Comparison of ENCODE assay signal across 23 cellular contexts in the genomic region with DNA sequence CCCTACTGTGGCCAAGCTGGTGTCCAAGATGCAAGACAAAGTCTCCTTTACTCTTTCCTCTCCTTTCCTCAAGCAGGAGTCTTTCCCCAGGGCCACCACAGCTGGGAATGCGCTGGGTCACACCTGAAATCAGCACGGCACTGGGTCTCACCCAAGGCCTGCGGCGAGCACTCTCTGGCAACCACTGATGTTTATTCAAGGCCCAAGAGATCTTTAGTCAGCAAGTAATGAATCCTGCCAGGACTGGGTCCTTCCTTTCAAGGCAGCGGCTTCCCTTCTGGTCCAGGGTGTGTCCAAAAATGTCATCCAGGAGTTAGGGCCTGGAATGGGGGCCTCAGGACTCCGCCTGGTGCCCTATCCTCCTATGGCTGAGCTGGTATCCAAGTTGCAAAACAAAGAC. TPM values are rescaled to one million over a fixed set of nuclear protein-coding genes. Genes with fewer than 3 reads are reported as not detected.
"Had no signal": no experiment of that assay in that cellular context is flagged by ENCODE, and none has a peak within 500 bp of the region (broad histone marks: within the 10 kb centered on the region; RNA-seq: fewer than 3 reads in every experiment).

No MANE protein-coding gene starts in this region.

- H3K27ac Mint-ChIP-seq: activated naive CD4-positive, alpha-beta T cell treated with anti-CD3 and anti-CD28 coated beads, Interleukin-2, amount 50 U/mL, for 72 hours; activated T-cell treated with anti-CD3 and anti-CD28 coated beads, Interleukin-2, amount 50 U/mL, for 72 hours; natural killer cell; progenitor cell of endocrine pancreas had no signal

- H3K36me3 ChIP-seq: adrenal gland, cardiac muscle cell, heart right ventricle, thoracic aorta, WERI-Rb-1 had no signal

- H3K36me3 Mint-ChIP-seq: activated naive CD4-positive, alpha-beta T cell treated with anti-CD3 and anti-CD28 coated beads, Interleukin-2, amount 50 U/mL, for 72 hours; natural killer cell had no signal

- H3K4me1 Mint-ChIP-seq: natural killer cell had no signal

- H3K4me3 ChIP-seq: adrenal gland, cardiac muscle cell, heart right ventricle, SK-N-MC, thoracic aorta had no signal

- H3K9me3 ChIP-seq: adrenal gland, heart right ventricle, thoracic aorta had no signal

- ATAC-seq: activated naive CD4-positive, alpha-beta T cell treated with anti-CD3 and anti-CD28 coated beads, Interleukin-2, amount 50 U/mL, for 72 hours; activated T-cell treated with anti-CD3 and anti-CD28 coated beads, Interleukin-2, amount 50 U/mL, for 72 hours; natural killer cell had no signal

- H3K27ac ChIP-seq: cardiac muscle cell, heart right ventricle, SK-N-MC, thoracic aorta, WERI-Rb-1 had no signal

- H3K27me3 ChIP-seq: adrenal gland, heart right ventricle had no signal

- H3K4me1 ChIP-seq: adrenal gland had no signal

- DNase-seq: activated CD4-positive, alpha-beta T cell treated with anti-CD3 and anti-CD28 coated beads, Interleukin-2, amount 50 U/mL, for 4 hours; activated effector memory CD4-positive, alpha-beta T cell treated with anti-CD3 and anti-CD28 coated beads, Interleukin-2, amount 50 U/mL, for 16 hours; activated T-cell treated with anti-CD3 and anti-CD28 coated beads, Interleukin-2, amount 50 U/mL, for 72 hours; adrenal gland; dermis blood vessel endothelial cell; effector memory CD4-positive, alpha-beta T cell; heart right ventricle; kidney glomerular epithelial cell; natural killer cell; stimulated activated CD4-positive, alpha-beta T cell treated with anti-CD3 and anti-CD28 coated beads, Interleukin-15, amount 100 ng/mL, for 24 hours; stimulated activated CD4-positive, alpha-beta T cell treated with anti-CD3 and anti-CD28 coated beads, Interleukin-2, amount 100 ng/mL, for 48 hours; WERI-Rb-1 had no signal

- H3K4me3 Mint-ChIP-seq: activated T-cell treated with anti-CD3 and anti-CD28 coated beads, Interleukin-2, amount 50 U/mL, for 72 hours; natural killer cell had no signal

- H3K9me3 Mint-ChIP-seq: activated naive CD4-positive, alpha-beta T cell treated with anti-CD3 and anti-CD28 coated beads, Interleukin-2, amount 50 U/mL, for 72 hours; activated T-cell treated with anti-CD3 and anti-CD28 coated beads, Interleukin-2, amount 50 U/mL, for 72 hours; natural killer cell had no signal

RNA-seq across cellular contexts. Expression of a gene that starts 41.9 kb away (rescaled TPM):
- total RNA-seq: liver, mesenteric fat pad, skeletal muscle tissue had no signal

RNA-seq across cellular contexts. Expression of a gene that starts 42.6 kb away (rescaled TPM):
- total RNA-seq: activated CD8-positive, alpha-beta memory T cell treated with anti-CD3 and anti-CD28 coated beads for 36 hours; activated naive CD4-positive, alpha-beta T cell treated with anti-CD3 and anti-CD28 coated beads, Interleukin-2, amount 50 U/mL, for 72 hours; activated T-cell treated with anti-CD3 and anti-CD28 coated beads, Interleukin-2, amount 50 U/mL, for 72 hours; frontal cortex; progenitor cell of endocrine pancreas; T-helper 2 cell treated with Interferon-gamma antibody and Interleukin-4, amounts not matched to agents 100 ng/mL and 5 ng/mL, for 36 hours had no signal
